In the genomic region with DNA sequence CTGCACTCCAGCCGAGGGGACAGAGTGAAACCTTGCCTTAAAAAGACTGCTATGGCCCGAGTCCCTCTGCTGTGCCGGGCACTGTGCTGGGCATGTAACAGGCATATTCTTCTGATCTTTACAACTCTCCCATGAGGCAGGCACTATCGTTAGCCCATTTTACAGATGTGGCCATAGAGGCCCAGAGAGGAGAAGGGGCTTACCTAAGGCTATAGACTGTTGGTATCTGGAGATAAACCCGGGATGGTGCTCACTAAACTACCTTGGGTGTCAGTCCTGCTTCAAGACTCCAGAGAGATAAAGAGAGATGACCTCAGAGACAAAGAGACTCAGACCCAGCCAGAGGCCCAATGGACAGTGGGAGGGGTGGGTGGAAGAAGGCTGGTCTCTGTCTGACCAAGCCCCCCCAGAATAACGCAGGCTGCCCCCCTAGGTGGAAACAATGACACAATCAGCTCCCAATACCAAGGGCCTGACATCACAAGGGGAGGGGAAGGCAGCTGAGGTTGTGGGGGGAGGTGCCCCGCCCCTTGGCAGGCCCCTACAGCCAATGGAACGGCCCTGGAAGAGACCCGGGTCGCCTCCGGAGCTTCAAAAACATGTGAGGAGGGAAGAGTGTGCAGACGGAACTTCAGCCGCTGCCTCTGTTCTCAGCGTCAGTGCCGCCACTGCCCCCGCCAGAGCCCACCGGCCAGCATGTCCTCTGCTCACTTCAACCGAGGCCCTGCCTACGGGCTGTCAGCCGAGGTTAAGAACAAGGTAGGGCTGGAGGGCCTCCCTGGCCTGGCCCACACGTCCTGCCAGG, we compare ENCODE assay signal across 1 cellular context.
TF ChIP-seq lines count a peak whose summit lies in the region.

A gene (plus strand): TSS at position 620 of the 805 bp plus-strand sequence. CDS start 77 bp downstream, at position 697.

TF ChIP-seq in K562, 482 proteins besides CTCF, POLR2A, EP300 and RAD21 (continued from another document and continues in another):
- TF ChIP-seq, protein P1, sequence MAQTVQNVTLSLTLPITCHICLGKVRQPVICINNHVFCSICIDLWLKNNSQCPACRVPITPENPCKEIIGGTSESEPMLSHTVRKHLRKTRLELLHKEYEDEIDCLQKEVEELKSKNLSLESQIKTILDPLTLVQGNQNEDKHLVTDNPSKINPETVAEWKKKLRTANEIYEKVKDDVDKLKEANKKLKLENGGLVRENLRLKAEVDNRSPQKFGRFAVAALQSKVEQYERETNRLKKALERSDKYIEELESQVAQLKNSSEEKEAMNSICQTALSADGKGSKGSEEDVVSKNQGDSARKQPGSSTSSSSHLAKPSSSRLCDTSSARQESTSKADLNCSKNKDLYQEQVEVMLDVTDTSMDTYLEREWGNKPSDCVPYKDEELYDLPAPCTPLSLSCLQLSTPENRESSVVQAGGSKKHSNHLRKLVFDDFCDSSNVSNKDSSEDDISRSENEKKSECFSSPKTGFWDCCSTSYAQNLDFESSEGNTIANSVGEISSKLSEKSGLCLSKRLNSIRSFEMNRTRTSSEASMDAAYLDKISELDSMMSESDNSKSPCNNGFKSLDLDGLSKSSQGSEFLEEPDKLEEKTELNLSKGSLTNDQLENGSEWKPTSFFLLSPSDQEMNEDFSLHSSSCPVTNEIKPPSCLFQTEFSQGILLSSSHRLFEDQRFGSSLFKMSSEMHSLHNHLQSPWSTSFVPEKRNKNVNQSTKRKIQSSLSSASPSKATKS (CRISPR knock-in tag; IDR thresholded peaks at IDR 0.05), result no peak
- peak; percentile 19 to 55; a peak in 2 of 4 replicates for TF ChIP-seq HDAC1 (IDR thresholded peaks at IDR 0.05)
- TF ChIP-seq HMG20A (CRISPR knock-in tag; conservative IDR thresholded peaks at IDR 0.05), result no peak
- no peak for TF ChIP-seq XRCC3 (IDR thresholded peaks at IDR 0.05)
- TF ChIP-seq CREM (IDR thresholded peaks at IDR 0.05; ENCODE audit: low read depth), result peak; percentile 53
- TF ChIP-seq, protein P2, sequence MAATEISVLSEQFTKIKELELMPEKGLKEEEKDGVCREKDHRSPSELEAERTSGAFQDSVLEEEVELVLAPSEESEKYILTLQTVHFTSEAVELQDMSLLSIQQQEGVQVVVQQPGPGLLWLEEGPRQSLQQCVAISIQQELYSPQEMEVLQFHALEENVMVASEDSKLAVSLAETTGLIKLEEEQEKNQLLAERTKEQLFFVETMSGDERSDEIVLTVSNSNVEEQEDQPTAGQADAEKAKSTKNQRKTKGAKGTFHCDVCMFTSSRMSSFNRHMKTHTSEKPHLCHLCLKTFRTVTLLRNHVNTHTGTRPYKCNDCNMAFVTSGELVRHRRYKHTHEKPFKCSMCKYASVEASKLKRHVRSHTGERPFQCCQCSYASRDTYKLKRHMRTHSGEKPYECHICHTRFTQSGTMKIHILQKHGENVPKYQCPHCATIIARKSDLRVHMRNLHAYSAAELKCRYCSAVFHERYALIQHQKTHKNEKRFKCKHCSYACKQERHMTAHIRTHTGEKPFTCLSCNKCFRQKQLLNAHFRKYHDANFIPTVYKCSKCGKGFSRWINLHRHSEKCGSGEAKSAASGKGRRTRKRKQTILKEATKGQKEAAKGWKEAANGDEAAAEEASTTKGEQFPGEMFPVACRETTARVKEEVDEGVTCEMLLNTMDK (IDR thresholded peaks at IDR 0.05; ENCODE audit: borderline replicate concordance, insufficient read depth, low read depth, low read length, poor library complexity, severe bottlenecking), result no peak
- peak; percentile 59 for TF ChIP-seq PHF20 (IDR thresholded peaks at IDR 0.05; ENCODE audit: partially characterized antibody)
- TF ChIP-seq, protein P3, sequence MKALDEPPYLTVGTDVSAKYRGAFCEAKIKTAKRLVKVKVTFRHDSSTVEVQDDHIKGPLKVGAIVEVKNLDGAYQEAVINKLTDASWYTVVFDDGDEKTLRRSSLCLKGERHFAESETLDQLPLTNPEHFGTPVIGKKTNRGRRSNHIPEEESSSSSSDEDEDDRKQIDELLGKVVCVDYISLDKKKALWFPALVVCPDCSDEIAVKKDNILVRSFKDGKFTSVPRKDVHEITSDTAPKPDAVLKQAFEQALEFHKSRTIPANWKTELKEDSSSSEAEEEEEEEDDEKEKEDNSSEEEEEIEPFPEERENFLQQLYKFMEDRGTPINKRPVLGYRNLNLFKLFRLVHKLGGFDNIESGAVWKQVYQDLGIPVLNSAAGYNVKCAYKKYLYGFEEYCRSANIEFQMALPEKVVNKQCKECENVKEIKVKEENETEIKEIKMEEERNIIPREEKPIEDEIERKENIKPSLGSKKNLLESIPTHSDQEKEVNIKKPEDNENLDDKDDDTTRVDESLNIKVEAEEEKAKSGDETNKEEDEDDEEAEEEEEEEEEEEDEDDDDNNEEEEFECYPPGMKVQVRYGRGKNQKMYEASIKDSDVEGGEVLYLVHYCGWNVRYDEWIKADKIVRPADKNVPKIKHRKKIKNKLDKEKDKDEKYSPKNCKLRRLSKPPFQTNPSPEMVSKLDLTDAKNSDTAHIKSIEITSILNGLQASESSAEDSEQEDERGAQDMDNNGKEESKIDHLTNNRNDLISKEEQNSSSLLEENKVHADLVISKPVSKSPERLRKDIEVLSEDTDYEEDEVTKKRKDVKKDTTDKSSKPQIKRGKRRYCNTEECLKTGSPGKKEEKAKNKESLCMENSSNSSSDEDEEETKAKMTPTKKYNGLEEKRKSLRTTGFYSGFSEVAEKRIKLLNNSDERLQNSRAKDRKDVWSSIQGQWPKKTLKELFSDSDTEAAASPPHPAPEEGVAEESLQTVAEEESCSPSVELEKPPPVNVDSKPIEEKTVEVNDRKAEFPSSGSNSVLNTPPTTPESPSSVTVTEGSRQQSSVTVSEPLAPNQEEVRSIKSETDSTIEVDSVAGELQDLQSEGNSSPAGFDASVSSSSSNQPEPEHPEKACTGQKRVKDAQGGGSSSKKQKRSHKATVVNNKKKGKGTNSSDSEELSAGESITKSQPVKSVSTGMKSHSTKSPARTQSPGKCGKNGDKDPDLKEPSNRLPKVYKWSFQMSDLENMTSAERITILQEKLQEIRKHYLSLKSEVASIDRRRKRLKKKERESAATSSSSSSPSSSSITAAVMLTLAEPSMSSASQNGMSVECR (CRISPR knock-in tag; IDR thresholded peaks at IDR 0.05), result 0 out of 2 replicates have a peak, but pooled peaks have one; percentile 25
- TF ChIP-seq, protein P4, sequence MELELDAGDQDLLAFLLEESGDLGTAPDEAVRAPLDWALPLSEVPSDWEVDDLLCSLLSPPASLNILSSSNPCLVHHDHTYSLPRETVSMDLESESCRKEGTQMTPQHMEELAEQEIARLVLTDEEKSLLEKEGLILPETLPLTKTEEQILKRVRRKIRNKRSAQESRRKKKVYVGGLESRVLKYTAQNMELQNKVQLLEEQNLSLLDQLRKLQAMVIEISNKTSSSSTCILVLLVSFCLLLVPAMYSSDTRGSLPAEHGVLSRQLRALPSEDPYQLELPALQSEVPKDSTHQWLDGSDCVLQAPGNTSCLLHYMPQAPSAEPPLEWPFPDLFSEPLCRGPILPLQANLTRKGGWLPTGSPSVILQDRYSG (tag; conservative IDR thresholded peaks at IDR 0.05; ENCODE audit: low read depth), result no peak
- TF ChIP-seq CEBPB (tag; IDR thresholded peaks at IDR 0.05), result 0 out of 2 replicates have a peak, but pooled peaks have one; percentile 12
- peak in 1 of 2 experiments; percentile 72; a peak in 2 of 3 replicates for TF ChIP-seq CBX3 (IDR thresholded peaks at IDR 0.05; ENCODE audit: borderline replicate concordance in 1 of 2, low read length in 2 of 2)
- no peak for TF ChIP-seq ZNF707 (CRISPR knock-in tag; conservative IDR thresholded peaks at IDR 0.05)
- TF ChIP-seq ZNF146 (CRISPR knock-in tag; IDR thresholded peaks at IDR 0.05; ENCODE audit: unreplicated experiment), result no peak
- no peak for TF ChIP-seq ARID2 (IDR thresholded peaks at IDR 0.05)
- TF ChIP-seq BRD9 (IDR thresholded peaks at IDR 0.05; ENCODE audit: low read depth, partially characterized antibody), result peak; percentile 44
- peak; percentile 48 for TF ChIP-seq DPF2 (IDR thresholded peaks at IDR 0.05)
- TF ChIP-seq ATF7 (IDR thresholded peaks at IDR 0.05), result peak; percentile 94
- TF ChIP-seq POLR2G (IDR thresholded peaks at IDR 0.05; ENCODE audit: low read depth, low read length), result peak; percentile 79
- TF ChIP-seq RNF2 (IDR thresholded peaks at IDR 0.05), result no peak
- TF ChIP-seq BCOR (IDR thresholded peaks at IDR 0.05), result peak; percentile 99
- peak; percentile 53 to 92; a peak in 3 of 4 replicates for TF ChIP-seq RCOR1 (IDR thresholded peaks at IDR 0.05; ENCODE audit: borderline replicate concordance in 1 of 2, low read depth in 2 of 2, low read length in 2 of 2)
- TF ChIP-seq JUN (IDR thresholded peaks at IDR 0.05; ENCODE audit: borderline replicate concordance, low read depth, low read length), result peak; percentile 79
- TF ChIP-seq JUN (CRISPR knock-in tag; IDR thresholded peaks at IDR 0.05; ENCODE audit: borderline replicate concordance), result no peak
- peak; percentile 96 for TF ChIP-seq CHD4 (IDR thresholded peaks at IDR 0.05; ENCODE audit: insufficient read depth, insufficient replicate concordance, low read depth, low read length, poor library complexity, severe bottlenecking)
- TF ChIP-seq FOXJ3 (CRISPR knock-in tag; IDR thresholded peaks at IDR 0.05), result no peak
- TF ChIP-seq, protein P5, sequence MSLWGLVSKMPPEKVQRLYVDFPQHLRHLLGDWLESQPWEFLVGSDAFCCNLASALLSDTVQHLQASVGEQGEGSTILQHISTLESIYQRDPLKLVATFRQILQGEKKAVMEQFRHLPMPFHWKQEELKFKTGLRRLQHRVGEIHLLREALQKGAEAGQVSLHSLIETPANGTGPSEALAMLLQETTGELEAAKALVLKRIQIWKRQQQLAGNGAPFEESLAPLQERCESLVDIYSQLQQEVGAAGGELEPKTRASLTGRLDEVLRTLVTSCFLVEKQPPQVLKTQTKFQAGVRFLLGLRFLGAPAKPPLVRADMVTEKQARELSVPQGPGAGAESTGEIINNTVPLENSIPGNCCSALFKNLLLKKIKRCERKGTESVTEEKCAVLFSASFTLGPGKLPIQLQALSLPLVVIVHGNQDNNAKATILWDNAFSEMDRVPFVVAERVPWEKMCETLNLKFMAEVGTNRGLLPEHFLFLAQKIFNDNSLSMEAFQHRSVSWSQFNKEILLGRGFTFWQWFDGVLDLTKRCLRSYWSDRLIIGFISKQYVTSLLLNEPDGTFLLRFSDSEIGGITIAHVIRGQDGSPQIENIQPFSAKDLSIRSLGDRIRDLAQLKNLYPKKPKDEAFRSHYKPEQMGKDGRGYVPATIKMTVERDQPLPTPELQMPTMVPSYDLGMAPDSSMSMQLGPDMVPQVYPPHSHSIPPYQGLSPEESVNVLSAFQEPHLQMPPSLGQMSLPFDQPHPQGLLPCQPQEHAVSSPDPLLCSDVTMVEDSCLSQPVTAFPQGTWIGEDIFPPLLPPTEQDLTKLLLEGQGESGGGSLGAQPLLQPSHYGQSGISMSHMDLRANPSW (CRISPR knock-in tag; IDR thresholded peaks at IDR 0.05), result no peak
- TF ChIP-seq, protein P6, sequence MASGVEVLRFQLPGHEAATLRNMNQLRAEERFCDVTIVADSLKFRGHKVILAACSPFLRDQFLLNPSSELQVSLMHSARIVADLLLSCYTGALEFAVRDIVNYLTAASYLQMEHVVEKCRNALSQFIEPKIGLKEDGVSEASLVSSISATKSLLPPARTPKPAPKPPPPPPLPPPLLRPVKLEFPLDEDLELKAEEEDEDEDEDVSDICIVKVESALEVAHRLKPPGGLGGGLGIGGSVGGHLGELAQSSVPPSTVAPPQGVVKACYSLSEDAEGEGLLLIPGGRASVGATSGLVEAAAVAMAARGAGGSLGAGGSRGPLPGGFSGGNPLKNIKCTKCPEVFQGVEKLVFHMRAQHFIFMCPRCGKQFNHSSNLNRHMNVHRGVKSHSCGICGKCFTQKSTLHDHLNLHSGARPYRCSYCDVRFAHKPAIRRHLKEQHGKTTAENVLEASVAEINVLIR (CRISPR knock-in tag; IDR thresholded peaks at IDR 0.05), result 0 out of 2 replicates have a peak, but pooled peaks have one; percentile 23
- TF ChIP-seq, protein P7, sequence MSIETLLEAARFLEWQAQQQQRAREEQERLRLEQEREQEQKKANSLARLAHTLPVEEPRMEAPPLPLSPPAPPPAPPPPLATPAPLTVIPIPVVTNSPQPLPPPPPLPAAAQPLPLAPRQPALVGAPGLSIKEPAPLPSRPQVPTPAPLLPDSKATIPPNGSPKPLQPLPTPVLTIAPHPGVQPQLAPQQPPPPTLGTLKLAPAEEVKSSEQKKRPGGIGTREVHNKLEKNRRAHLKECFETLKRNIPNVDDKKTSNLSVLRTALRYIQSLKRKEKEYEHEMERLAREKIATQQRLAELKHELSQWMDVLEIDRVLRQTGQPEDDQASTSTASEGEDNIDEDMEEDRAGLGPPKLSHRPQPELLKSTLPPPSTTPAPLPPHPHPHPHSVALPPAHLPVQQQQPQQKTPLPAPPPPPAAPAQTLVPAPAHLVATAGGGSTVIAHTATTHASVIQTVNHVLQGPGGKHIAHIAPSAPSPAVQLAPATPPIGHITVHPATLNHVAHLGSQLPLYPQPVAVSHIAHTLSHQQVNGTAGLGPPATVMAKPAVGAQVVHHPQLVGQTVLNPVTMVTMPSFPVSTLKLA (conservative IDR thresholded peaks at IDR 0.05), result peak in 1 of 2 experiments; percentile 50; a peak in 1 of 4 replicates
- TF ChIP-seq TCF7L2 (IDR thresholded peaks at IDR 0.05; ENCODE audit: low read depth, low read length), result peak; percentile 55; the same call in 1 of the 2 replicates
- TF ChIP-seq, protein P8, sequence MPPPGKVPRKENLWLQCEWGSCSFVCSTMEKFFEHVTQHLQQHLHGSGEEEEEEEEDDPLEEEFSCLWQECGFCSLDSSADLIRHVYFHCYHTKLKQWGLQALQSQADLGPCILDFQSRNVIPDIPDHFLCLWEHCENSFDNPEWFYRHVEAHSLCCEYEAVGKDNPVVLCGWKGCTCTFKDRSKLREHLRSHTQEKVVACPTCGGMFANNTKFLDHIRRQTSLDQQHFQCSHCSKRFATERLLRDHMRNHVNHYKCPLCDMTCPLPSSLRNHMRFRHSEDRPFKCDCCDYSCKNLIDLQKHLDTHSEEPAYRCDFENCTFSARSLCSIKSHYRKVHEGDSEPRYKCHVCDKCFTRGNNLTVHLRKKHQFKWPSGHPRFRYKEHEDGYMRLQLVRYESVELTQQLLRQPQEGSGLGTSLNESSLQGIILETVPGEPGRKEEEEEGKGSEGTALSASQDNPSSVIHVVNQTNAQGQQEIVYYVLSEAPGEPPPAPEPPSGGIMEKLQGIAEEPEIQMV (tag; conservative IDR thresholded peaks at IDR 0.05; ENCODE audit: low read depth), result no peak
- TF ChIP-seq, protein P9, sequence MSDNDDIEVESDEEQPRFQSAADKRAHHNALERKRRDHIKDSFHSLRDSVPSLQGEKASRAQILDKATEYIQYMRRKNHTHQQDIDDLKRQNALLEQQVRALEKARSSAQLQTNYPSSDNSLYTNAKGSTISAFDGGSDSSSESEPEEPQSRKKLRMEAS (CRISPR knock-in tag; IDR thresholded peaks at IDR 0.05), result peak; percentile 67; the same call in 1 of the 2 replicates
- TF ChIP-seq CBX1 (IDR thresholded peaks at IDR 0.05; ENCODE audit: low read depth), result peak; percentile 63; the same call in 1 of the 2 replicates
- no peak for TF ChIP-seq HNRNPLL (IDR thresholded peaks at IDR 0.05; ENCODE audit: low read depth, low read length, poor library complexity, severe bottlenecking)
- no peak for TF ChIP-seq ZNF41 (CRISPR knock-in tag; conservative IDR thresholded peaks at IDR 0.05)
- no peak for TF ChIP-seq ZNF239 (CRISPR knock-in tag; IDR thresholded peaks at IDR 0.05)
- 0 out of 2 replicates have a peak, but pooled peaks have one; percentile 18 for TF ChIP-seq HDGF (IDR thresholded peaks at IDR 0.05)
- peak; percentile 82 for TF ChIP-seq KDM5B (IDR thresholded peaks at IDR 0.05; ENCODE audit: insufficient replicate concordance, low read depth, low read length)
- no peak for TF ChIP-seq TAF1 (IDR thresholded peaks at IDR 0.05; ENCODE audit: control insufficient read depth, extremely low read depth, insufficient read depth, low read length, severe bottlenecking)
- TF ChIP-seq SP1 (CRISPR knock-in tag; IDR thresholded peaks at IDR 0.05), result peak; percentile 56
- TF ChIP-seq, protein P10, sequence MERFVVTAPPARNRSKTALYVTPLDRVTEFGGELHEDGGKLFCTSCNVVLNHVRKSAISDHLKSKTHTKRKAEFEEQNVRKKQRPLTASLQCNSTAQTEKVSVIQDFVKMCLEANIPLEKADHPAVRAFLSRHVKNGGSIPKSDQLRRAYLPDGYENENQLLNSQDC (CRISPR knock-in tag; IDR thresholded peaks at IDR 0.05), result no peak
